Comparison of ENCODE assay signal across 10 cellular contexts in the genomic region with DNA sequence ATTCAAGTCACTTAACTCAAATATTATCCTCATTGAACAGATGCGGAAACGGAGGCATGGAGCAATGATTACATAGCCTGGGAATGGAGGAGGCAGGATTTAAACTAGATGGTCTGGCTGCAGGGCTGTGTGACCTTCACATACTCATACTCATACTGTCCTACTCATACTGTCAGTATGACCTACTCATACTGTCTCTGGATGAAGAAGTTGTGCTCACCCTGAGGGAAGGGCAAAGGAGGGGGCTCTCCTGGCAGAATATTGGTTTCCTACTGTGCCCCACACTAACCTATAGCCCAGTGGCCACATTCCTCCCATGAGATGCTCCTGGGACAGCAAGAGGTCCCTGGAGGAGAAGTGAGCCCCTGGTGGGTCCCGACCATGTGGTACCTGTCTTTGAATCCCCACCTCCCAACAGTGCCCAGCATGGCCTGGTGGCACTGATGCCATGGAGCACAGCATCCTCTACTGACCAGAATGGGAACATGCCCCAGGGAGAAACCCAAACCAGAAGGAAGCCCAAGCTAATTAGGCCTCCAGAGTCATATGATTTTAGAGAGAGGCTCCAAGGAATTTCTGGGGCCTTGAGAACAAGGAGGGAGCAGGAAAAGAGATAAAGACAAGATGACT.
A peak's percentile ranks its signal among the peaks of the same experiment; 100 is the strongest.
DNase-seq lines count a peak whose midpoint lies in the region; ATAC-seq and TF ChIP-seq lines count a peak whose summit lies in the region.
"Had no signal": no experiment of that assay in that cellular context is flagged by ENCODE, and none has a peak within 500 bp of the region (broad histone marks: within the 10 kb centered on the region; RNA-seq: fewer than 3 reads in every experiment).

No MANE protein-coding gene starts in this region.

- no peak overlapping the region for H3K27ac ChIP-seq in WERI-Rb-1
- no peak overlapping the region for H3K27ac ChIP-seq in esophagus muscularis mucosa (replicated peaks in 1 of 4)
- H3K27ac ChIP-seq: neutrophil had no signal

- no peaks in the 10 kb centered on the region for H3K4me1 ChIP-seq in esophagus muscularis mucosa

- WGBS in esophagus muscularis mucosa = 88% methylated on average over 2 of the region's 3 CpGs

- TF ChIP-seq CTCF in WERI-Rb-1 (IDR thresholded peaks at IDR 0.05; ENCODE audit: low read depth, low read length) (peak; percentile 97), esophagus muscularis mucosa (IDR thresholded peaks at IDR 0.05) (peak in 1 of 3 experiments; percentile 15)

- intact Hi-C loops in esophagus muscularis mucosa (cut with DNase I) = no loop called here

- ATAC-seq in HG02571 (IDR thresholded peaks at IDR 0.05; ENCODE audit: unreplicated experiment) = no peak
- no peak for ATAC-seq in GM19328 (IDR thresholded peaks at IDR 0.05; ENCODE audit: unreplicated experiment)

- TF ChIP-seq EP300 in Ishikawa (IDR thresholded peaks at IDR 0.05; ENCODE audit: borderline replicate concordance) = no peak
- TF ChIP-seq EP300 in esophagus muscularis mucosa (IDR thresholded peaks at IDR 0.05) = no peak

- peak; percentile 41 for TF ChIP-seq RAD21 in Ishikawa (IDR thresholded peaks at IDR 0.05; ENCODE audit: low read depth)

- H3K4me3 ChIP-seq in WERI-Rb-1 (ENCODE audit: low read depth, low read length) = no peak overlapping the region
- no peak overlapping the region for H3K4me3 ChIP-seq in esophagus muscularis mucosa

- DNase-seq in DMS 273 treated with DMSO at 0.1 percent for 48 hours (lab: John Stamatoyannopoulos, UW) (peak; percentile 7), WERI-Rb-1 (peak; percentile 75), medulla oblongata (ENCODE audit: extremely low spot score) (peak; percentile 38), NOMO-1 treated with DMSO at 0.1 percent for 48 hours (lab: John Stamatoyannopoulos, UW; ENCODE audit: unreplicated experiment) (no peak), esophagus muscularis mucosa (ENCODE audit: extremely low spot score) (no peak)
- DNase-seq: RPMI8226 had no signal

- H3K36me3 ChIP-seq in WERI-Rb-1 (no peaks in the 10 kb centered on the region), esophagus muscularis mucosa (no peaks in the 10 kb centered on the region)
- H3K36me3 ChIP-seq: neutrophil had no signal

- H3K27me3 ChIP-seq in WERI-Rb-1 (ENCODE audit: insufficient read depth, low read depth, severe bottlenecking) = no peaks in the 10 kb centered on the region
- H3K27me3 ChIP-seq in esophagus muscularis mucosa = peaks cover 0 to 56% (median 0%) of the 10 kb centered on the region in 4 donors

- peaks cover 4% of the 10 kb centered on the region for H3K9me3 ChIP-seq in WERI-Rb-1 (ENCODE audit: severe bottlenecking)
- H3K9me3 ChIP-seq in esophagus muscularis mucosa = no peaks in the 10 kb centered on the region
- H3K9me3 ChIP-seq: neutrophil had no signal

- TF ChIP-seq POLR2A in esophagus muscularis mucosa (IDR thresholded peaks at IDR 0.05; ENCODE audit: low read depth) = no peak

TF ChIP-seq in Ishikawa, 13 proteins besides CTCF, POLR2A, EP300 and RAD21:
- TF ChIP-seq EGR1 (IDR thresholded peaks at IDR 0.05) (no peak), ZBTB7A (IDR thresholded peaks at IDR 0.05; ENCODE audit: low read depth) (no peak), TCF12 (IDR thresholded peaks at IDR 0.05; ENCODE audit: low read depth) (no peak), CREB1 (IDR thresholded peaks at IDR 0.05; ENCODE audit: low read depth) (no peak)

Comparison
In these comparisons a context has a peak if more than half of its experiments do, and no peak if none do; other contexts are left out.
1. DNase-seq: peak in DMS 273 treated with DMSO at 0.1 percent for 48 hours (single experiment), WERI-Rb-1 (single experiment) and medulla oblongata (single experiment); none in NOMO-1 treated with DMSO at 0.1 percent for 48 hours (single experiment) and esophagus muscularis mucosa (single experiment).